Comparison of ENCODE assay signal across 8 cellular contexts in the genomic region with DNA sequence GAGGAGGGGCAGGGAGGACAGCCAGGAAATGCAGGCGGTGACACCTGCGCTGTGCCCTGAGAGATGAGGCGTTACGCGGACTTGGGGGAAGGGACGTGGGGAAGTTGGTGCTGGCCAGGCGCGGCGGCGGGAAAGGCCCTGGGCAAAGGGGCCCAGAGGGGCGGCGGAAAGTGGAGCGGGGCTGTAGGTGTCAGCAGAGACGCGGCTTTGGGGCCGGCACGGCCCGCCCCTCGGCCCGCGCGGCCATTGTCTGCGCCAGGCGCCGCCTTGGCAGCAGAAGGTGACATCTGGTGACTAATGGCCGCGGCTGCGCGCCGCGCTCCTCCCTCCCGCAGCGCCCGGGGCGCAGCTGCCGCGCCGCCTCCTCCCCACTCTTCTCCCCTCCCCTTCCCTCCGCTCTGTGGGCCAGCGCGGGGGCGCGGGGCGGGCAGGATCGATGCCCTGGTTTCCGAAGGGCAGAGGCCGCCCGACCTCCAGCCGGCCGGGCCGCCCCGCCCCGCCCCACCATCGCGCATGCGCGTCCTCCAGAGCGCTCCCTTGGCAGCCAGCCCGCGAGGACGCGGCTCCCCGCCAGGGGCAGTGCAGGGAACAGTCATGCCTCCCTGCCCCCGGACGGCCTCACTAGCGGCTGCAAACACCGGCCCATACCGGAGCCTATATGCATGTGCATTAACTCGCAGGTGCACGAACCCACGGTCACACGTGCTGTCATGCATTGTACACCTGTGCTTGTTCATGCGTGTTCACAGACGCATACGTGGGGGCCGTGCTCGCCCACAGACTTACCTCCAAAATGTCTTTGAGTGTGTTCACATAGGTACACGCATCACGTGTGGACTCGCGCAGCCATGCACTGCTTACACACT.
DNase-seq lines count a peak whose midpoint lies in the region; ATAC-seq, FAIRE-seq and TF ChIP-seq lines count a peak whose summit lies in the region.

No MANE protein-coding gene starts in this region.

- peak; percentile 99 for DNase-seq in AG08396 (ENCODE audit: low spot score)
- DNase-seq in NCI-H2196 (lab: John Stamatoyannopoulos, UW; ENCODE audit: unreplicated experiment) = peak; percentile 91
- peak; percentile 97 for DNase-seq in WERI-Rb-1
- DNase-seq in bronchial epithelial cell (ENCODE audit: low read depth) = peak; percentile 66
- DNase-seq in islet precursor cell = peak; percentile 98
- DNase-seq in stimulated activated CD4-positive, alpha-beta T cell treated with anti-CD3 and anti-CD28 coated beads, Interleukin-12 subunit alpha, Interleukin-12 subunit beta, amount 100 ng/mL, for 4 hours = peak; percentile 98

- H3K9me3 ChIP-seq in WERI-Rb-1 (ENCODE audit: severe bottlenecking) = peaks cover 5% of the 10 kb centered on the region

- ATAC-seq in GM18907 (IDR thresholded peaks at IDR 0.05; ENCODE audit: unreplicated experiment) (peak; percentile 86), HG03139 (IDR thresholded peaks at IDR 0.05; ENCODE audit: unreplicated experiment) (peak; percentile 88)

- H3K4me3 ChIP-seq in WERI-Rb-1 (ENCODE audit: low read depth, low read length) (peak overlapping the region; percentile 45), bronchial epithelial cell (ENCODE audit: low read depth, low read length) (peak overlapping the region; percentile 65)

- no peaks in the 10 kb centered on the region for H3K27me3 ChIP-seq in WERI-Rb-1 (ENCODE audit: insufficient read depth, low read depth, severe bottlenecking)
- H3K27me3 ChIP-seq in bronchial epithelial cell (ENCODE audit: control insufficient read depth, insufficient read depth, low read length) = peaks cover 6% of the 10 kb centered on the region

- TF ChIP-seq CTCF in WERI-Rb-1 (IDR thresholded peaks at IDR 0.05; ENCODE audit: low read depth, low read length) = peak; percentile 92
- peak; percentile 85 for TF ChIP-seq CTCF in bronchial epithelial cell (IDR thresholded peaks at IDR 0.05; ENCODE audit: insufficient read depth, low read length, severe bottlenecking)

- peak overlapping the region; percentile 93 for H3K27ac ChIP-seq in WERI-Rb-1

- H3K36me3 ChIP-seq in WERI-Rb-1 = peaks cover 5% of the 10 kb centered on the region; the same call in 1 of the 2 replicates
- no peaks in the 10 kb centered on the region for H3K36me3 ChIP-seq in bronchial epithelial cell (ENCODE audit: control insufficient read depth, insufficient read depth, low read length)

- FAIRE-seq in bronchial epithelial cell (lab: Jason Lieb, UNC) = no peak

Comparison
In these comparisons a context has a peak if more than half of its experiments do, and no peak if none do; other contexts are left out.
1. Peak in every context shown above with its lines: DNase-seq, ATAC-seq, H3K4me3 ChIP-seq and H3K27ac ChIP-seq.